In the genomic region with DNA sequence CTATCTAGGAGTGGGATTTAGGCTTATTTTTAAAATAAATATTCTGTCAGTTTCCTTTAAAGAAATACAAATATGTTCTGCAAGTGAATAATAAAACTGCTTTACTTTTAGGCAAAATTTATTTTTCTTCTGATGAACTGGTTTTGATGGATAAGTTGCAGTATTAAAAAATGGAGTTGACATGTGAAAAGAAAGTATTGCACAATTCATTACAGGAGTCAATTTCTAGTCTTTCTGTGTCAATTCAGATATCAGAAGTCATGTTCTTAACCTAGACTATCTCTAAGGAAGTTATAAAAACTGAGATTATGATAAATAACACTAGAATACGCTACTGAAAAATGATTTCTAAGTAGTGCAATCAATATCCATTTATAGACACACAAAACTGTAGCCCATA, we compare ENCODE assay signal across 35 cellular contexts.
"Had no signal": no experiment of that assay in that cellular context is flagged by ENCODE, and none has a peak within 500 bp of the region (broad histone marks: within the 10 kb centered on the region; RNA-seq: fewer than 3 reads in every experiment).

No MANE protein-coding gene starts in this region.

- DNase-seq: Kasumi-1, MG63, MM.1S, MV-4-11, NCI-H1048, NCI-H1092, NCI-H1105, NCI-H1105 treated with DMSO at 0.1 percent for 48 hours, NCI-H1417, NCI-H1417 treated with DMSO at 0.1 percent for 48 hours, NCI-H1436, NCI-H1436 treated with DMSO at 0.1 percent for 48 hours, NCI-H146, NCI-H1694, NCI-H1694 treated with DMSO at 0.1 percent for 48 hours, NCI-H187, NCI-H187 treated with DMSO at 0.1 percent for 48 hours, NCI-H1930, NCI-H2029, NCI-H2029 treated with DMSO at 0.1 percent for 48 hours, NCI-H2081, NCI-H2081 treated with DMSO at 0.1 percent for 48 hours, NCI-H2107, NCI-H2171, NCI-H2171 treated with DMSO at 0.1 percent for 48 hours, NCI-H2227 treated with DMSO at 0.1 percent for 48 hours, NCI-H226, NCI-H345, NCI-H446, NCI-H446 treated with DMSO at 0.1 percent for 48 hours, NCI-H510A, NCI-H510A treated with DMSO at 0.1 percent for 48 hours, NCI-H524, NCI-H524 treated with DMSO at 0.1 percent for 48 hours, NCI-H526 had no signal

- H3K9me3 ChIP-seq: MG63 had no signal

- H3K27me3 ChIP-seq: MG63 had no signal

- H3K4me3 ChIP-seq: MG63 had no signal

- H3K36me3 ChIP-seq: MG63 had no signal
